Comparison of ENCODE assay signal across 8 cellular contexts in the genomic region with DNA sequence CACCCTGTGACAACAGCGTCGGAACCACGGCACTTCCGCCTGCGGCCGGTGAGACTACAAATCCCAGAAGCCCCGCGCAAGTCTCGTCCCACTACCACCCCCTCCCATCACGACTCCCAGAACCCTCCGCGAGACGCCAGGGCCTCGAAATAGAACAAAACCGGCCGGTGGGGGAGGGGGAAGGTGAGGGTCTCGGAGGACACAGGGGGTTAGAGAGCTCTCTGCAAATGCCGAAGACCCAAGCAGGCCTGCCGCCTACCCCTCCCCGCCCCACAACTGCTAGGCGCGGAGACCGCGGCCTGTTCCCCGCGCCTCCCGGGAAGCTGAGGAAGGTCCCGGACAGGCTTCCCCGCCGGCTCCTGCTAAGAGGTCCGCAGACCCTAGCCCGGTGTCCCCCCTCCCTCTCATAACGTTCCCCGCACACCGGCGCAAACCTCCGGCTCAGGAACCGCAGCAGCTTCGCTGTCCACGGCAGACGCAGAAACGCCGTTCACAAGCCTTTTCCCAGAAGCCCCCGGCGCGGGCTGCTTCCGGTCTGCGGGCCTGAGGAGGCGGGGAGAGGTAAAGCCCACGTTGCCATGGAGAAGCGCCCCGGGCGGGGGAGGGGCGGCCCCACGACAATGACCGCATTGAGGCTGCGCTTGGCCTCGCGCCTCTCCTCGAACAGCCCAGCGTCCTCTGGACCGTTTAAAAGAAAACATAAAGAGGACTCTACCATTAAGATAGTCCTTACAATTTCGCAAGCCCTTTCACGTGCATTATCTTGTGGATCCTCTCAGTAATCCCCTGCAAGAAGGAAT. TPM values are rescaled to one million over a fixed set of nuclear protein-coding genes. Genes with fewer than 3 reads are reported as not detected.
DNase-seq lines count a peak whose midpoint lies in the region; ATAC-seq, FAIRE-seq and TF ChIP-seq lines count a peak whose summit lies in the region.

A gene (minus strand): TSS at position 485 of the 800 bp plus-strand sequence. CDS start 3,770 bp downstream, outside the sequence.

- no peak for FAIRE-seq in small intestine (lab: Jason Lieb, UNC)

- WGBS in mammary epithelial cell (ENCODE audit: low coverage, missing lambda C conversion rate) = 6% methylated on average over 32 of the region's 64 CpGs
- 0% methylated on average over 57 to 64 of the region's 64 CpGs for WGBS in small intestine, 3 donors

- intact Hi-C loops in mammary epithelial cell (cut with micrococcal nuclease) = loop anchor here (2.0 to 10.0 kb wide), 3 partner anchors 55 to 369 kb away; a partner anchor contains a TSS

- peak within 1 kb of the TSS; percentile 97 for H2AFZ ChIP-seq in mammary epithelial cell (ENCODE audit: low read depth, low read length)

- no peaks in the 10 kb centered on the region for H3K27me3 ChIP-seq in WERI-Rb-1 (ENCODE audit: insufficient read depth, low read depth, severe bottlenecking)
- H3K27me3 ChIP-seq in mammary epithelial cell (ENCODE audit: insufficient read depth, low read length) = no peaks in the 10 kb centered on the region
- H3K27me3 ChIP-seq in small intestine (ENCODE audit: control insufficient read depth in 2 of 2, insufficient read depth in 2 of 2, low read length in 2 of 2) = no peaks in the 10 kb centered on the region

- ATAC-seq in GM18873 (IDR thresholded peaks at IDR 0.05; ENCODE audit: low FRiP score, unreplicated experiment) (peak; percentile 89), HG03139 (IDR thresholded peaks at IDR 0.05; ENCODE audit: unreplicated experiment) (peak; percentile 90)

- in situ Hi-C loops in ACHN (cut with HindIII; ENCODE audit: low pct_ligation_motif_present, low pct_unique_long_range_greater_than_20kb, low sequenced_read_pairs) = no loop called here
- in situ Hi-C loops in mammary epithelial cell (cut with MboI; ENCODE audit: low sequenced_read_pairs in 2 of 2) = loop anchor here in 1 of 2 donors (5.0 kb wide), 1 partner anchor 112 kb away; no protein-coding TSS in a partner anchor

- peak within 1 kb of the TSS; percentile 64 for H3K4me2 ChIP-seq in mammary epithelial cell (ENCODE audit: insufficient read depth, low read depth, low read length)

- H4K20me1 ChIP-seq in mammary epithelial cell (ENCODE audit: insufficient read depth, low read length) = no peaks in the 10 kb centered on the region

- H3K9me3 ChIP-seq in WERI-Rb-1 (ENCODE audit: severe bottlenecking) (no peaks in the 10 kb centered on the region), mammary epithelial cell (replicated peaks; ENCODE audit: insufficient read depth, low read length) (no peaks in the 10 kb centered on the region), small intestine (ENCODE audit: control insufficient read depth, low read depth) (no peaks in the 10 kb centered on the region)

- CTCF ChIA-PET in mammary epithelial cell (lab: Charles Lee; ENCODE audit: low non-redundant PET) = no interaction called here

- no peak for TF ChIP-seq CTCF in WERI-Rb-1 (IDR thresholded peaks at IDR 0.05; ENCODE audit: low read depth, low read length)
- TF ChIP-seq CTCF in mammary epithelial cell (conservative IDR thresholded peaks at IDR 0.05 in 1 of 2, IDR thresholded peaks at IDR 0.05 in 1 of 2; ENCODE audit: extremely low read depth in 1 of 2, insufficient read depth in 1 of 2, low read depth in 1 of 2, low read length in 2 of 2) = no peak

- H3K36me3 ChIP-seq in WERI-Rb-1 = peaks cover 31% of the 10 kb centered on the region
- H3K36me3 ChIP-seq in mammary epithelial cell (ENCODE audit: insufficient read depth, low read length) = peaks cover 6% of the 10 kb centered on the region
- H3K36me3 ChIP-seq in small intestine (ENCODE audit: control insufficient read depth in 2 of 2, insufficient read depth in 2 of 2, low read length in 2 of 2) = peaks cover 6% of the 10 kb centered on the region in 2 donors

- peaks cover 7% of the 10 kb centered on the region for H3K4me1 ChIP-seq in mammary epithelial cell (ENCODE audit: insufficient read depth, low read length)
- peaks cover 0 to 4% of the 10 kb centered on the region in 2 donors for H3K4me1 ChIP-seq in small intestine (ENCODE audit: control insufficient read depth in 2 of 2, insufficient read depth in 1 of 2, low read depth in 1 of 2, low read length in 1 of 2)

- TSS peak; percentile 84 for BruUV-seq in mammary epithelial cell (replicated peaks; lab: Mats Ljungman, UMichigan)

- H3K27ac ChIP-seq in WERI-Rb-1 (peak within 1 kb of the TSS; percentile 97), mammary epithelial cell (ENCODE audit: insufficient read depth, low read depth, low read length) (peak within 1 kb of the TSS; percentile 90), small intestine (ENCODE audit: low read depth in 1 of 2, low read length in 1 of 2) (peak within 1 kb of the TSS; percentile 96 to 99)

- dilution Hi-C loops in mammary epithelial cell (cut with HindIII; ENCODE audit: low sequenced_read_pairs) = no loop called here

- DNase-seq in ACHN = peak; percentile 91
- peak; percentile 98 for DNase-seq in NCI-H2227 (lab: John Stamatoyannopoulos, UW; ENCODE audit: unreplicated experiment)
- DNase-seq in WERI-Rb-1 = peak; percentile 96
- peak; percentile 87 for DNase-seq in mammary epithelial cell
- DNase-seq in iPS-NIHi11 (ENCODE audit: low spot score) = peak; percentile 98
- DNase-seq in small intestine = peak; percentile 94

- peak within 1 kb of the TSS; percentile 64 for H3K4me3 ChIP-seq in WERI-Rb-1 (ENCODE audit: low read depth, low read length)
- peak within 1 kb of the TSS; percentile 76 to 92 (median 76) for H3K4me3 ChIP-seq in mammary epithelial cell (replicated peaks in 1 of 3; ENCODE audit: insufficient read depth in 1 of 3, low read depth in 2 of 3, low read length in 3 of 3)
- peak within 1 kb of the TSS; percentile 95 to 99 for H3K4me3 ChIP-seq in small intestine (ENCODE audit: low read depth in 1 of 2, low read length in 2 of 2)

- H3K79me2 ChIP-seq in mammary epithelial cell (ENCODE audit: insufficient read depth, low read length) = peaks cover 55% of the 10 kb centered on the region

- peak within 1 kb of the TSS; percentile 87 for H3K9ac ChIP-seq in mammary epithelial cell (ENCODE audit: insufficient read depth, low read length)

RNA-seq across cellular contexts. Expression of the gene that starts here (rescaled TPM):
- total RNA-seq in mammary epithelial cell = 10 to 100 TPM; 32.8 to 36.3 TPM
- polyA plus RNA-seq in mammary epithelial cell = 9.8 TPM
- polyA minus RNA-seq in mammary epithelial cell = 57.2 TPM
- 10 to 100 TPM; 13.5 to 14.8 (median 13.8) TPM for polyA plus RNA-seq in small intestine

Comparison
In these comparisons a context has a peak if more than half of its experiments do, and no peak if none do; other contexts are left out.
1. Peak in every context shown above with its lines: DNase-seq, ATAC-seq, H3K4me3 ChIP-seq and H3K27ac ChIP-seq.